Comparison of ENCODE assay signal across 11 cellular contexts in the genomic region with DNA sequence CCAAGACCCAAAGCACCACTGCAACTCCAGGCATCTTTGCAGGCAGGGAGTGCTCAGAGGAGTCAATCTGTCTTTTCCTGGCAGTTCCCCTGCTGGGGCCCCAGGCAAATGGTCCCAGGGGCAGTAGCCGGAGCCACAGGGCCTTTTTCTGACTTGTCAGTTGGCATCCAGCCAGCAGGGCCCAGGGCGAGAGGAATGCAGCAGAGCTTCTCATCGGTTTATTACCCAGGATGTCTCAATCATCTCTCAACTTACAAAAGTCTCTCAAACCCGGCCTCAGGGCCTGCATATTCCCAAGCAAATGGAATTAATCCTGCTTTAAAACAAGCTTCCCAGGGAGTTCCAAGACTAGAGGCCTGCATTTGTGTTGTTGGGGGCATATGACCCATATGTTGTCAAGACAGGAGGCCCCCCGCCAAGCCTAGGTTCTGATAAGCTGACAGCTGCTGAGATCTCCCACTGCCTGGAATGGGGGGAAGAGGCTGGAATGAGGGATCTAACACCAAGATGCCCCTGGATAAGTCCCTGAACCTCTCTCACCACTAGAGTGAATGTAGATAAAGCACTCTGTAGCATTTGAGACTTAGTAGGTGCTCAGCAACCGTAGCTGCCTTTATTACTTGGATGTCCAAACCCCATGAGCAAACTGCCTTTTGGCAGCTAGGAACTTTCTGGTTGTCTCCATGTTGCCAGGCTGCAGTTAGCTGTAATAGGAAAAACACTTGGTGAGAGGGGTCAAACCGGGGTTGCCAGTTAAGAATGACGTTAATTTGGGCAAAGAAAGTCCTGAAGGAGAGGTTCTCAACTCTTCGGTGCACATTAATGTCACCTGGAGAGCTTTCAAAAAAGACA. TPM values are rescaled to one million over a fixed set of nuclear protein-coding genes. Genes with fewer than 3 reads are reported as not detected.
DNase-seq lines count a peak whose midpoint lies in the region; ATAC-seq and TF ChIP-seq lines count a peak whose summit lies in the region.
"Had no signal": no experiment of that assay in that cellular context is flagged by ENCODE, and none has a peak within 500 bp of the region (broad histone marks: within the 10 kb centered on the region; RNA-seq: fewer than 3 reads in every experiment).

No MANE protein-coding gene starts in this region.

- H3K9me2 ChIP-seq in SK-N-SH, result no peaks in the 10 kb centered on the region

- TF ChIP-seq CTCF in SK-N-SH (IDR thresholded peaks at IDR 0.05) (no peak), right atrium auricular region (IDR thresholded peaks at IDR 0.05) (no peak)

- H3K4me2 ChIP-seq in SK-N-SH, result peak overlapping the region; percentile 66

- H3K9me3 ChIP-seq in SK-N-SH, result no peaks in the 10 kb centered on the region
- no peaks in the 10 kb centered on the region for H3K9me3 ChIP-seq in right atrium auricular region

- H3K4me3 ChIP-seq in SK-N-SH (ENCODE audit: low read depth in 2 of 2, low read length in 1 of 2) (no peak overlapping the region), right atrium auricular region (no peak overlapping the region)

- H4K20me1 ChIP-seq in SK-N-SH (ENCODE audit: insufficient read depth), result peaks cover 7% of the 10 kb centered on the region

- TF ChIP-seq EP300 in SK-N-SH (IDR thresholded peaks at IDR 0.05; ENCODE audit: borderline replicate concordance in 1 of 2, low read depth in 1 of 2, low read length in 1 of 2), result peak in 1 of 2 experiments; percentile 8; a peak in 1 of 4 replicates

- peaks cover 15% of the 10 kb centered on the region for H3F3A ChIP-seq in SK-N-SH (replicated peaks; ENCODE audit: insufficient read depth)

- H3K79me2 ChIP-seq in SK-N-SH (ENCODE audit: insufficient read depth), result no peaks in the 10 kb centered on the region

- CTCF ChIA-PET in SK-N-SH (lab: Yijun Ruan, JAX), result interaction anchor here (0.6 to 3.2 kb wide), 5 partner anchors 17 to 114 kb away, joined by 3 to 16 read pairs (median 3); no protein-coding TSS in a partner anchor

- no peak for TF ChIP-seq RAD21 in SK-N-SH (IDR thresholded peaks at IDR 0.05; ENCODE audit: low read length)

- peak overlapping the region; percentile 67 to 83 for H3K27ac ChIP-seq in SK-N-SH (ENCODE audit: low read depth in 2 of 2, low read length in 1 of 2)
- H3K27ac ChIP-seq in right atrium auricular region, result peak overlapping the region; percentile 0 to 47
- H3K27ac ChIP-seq: C4-2B had no signal

- peak; percentile 31 for DNase-seq in NCI-H345 (lab: John Stamatoyannopoulos, UW)
- no peak for DNase-seq in NCI-H345 treated with DMSO at 0.1 percent for 48 hours (lab: John Stamatoyannopoulos, UW; ENCODE audit: unreplicated experiment)
- DNase-seq in SK-N-SH, result no peak
- no peak for DNase-seq in right atrium auricular region (ENCODE audit: low spot score)
- peak; percentile 48 for DNase-seq in ureter (ENCODE audit: low spot score)
- no peak for DNase-seq in COR-L47 (lab: John Stamatoyannopoulos, UW)
- DNase-seq in SK-N-DZ (ENCODE audit: low spot score), result no peak
- DNase-seq: activated naive CD8-positive, alpha-beta T cell treated with anti-CD3 and anti-CD28 coated beads, Interleukin-2, amount 10 ng/mL, durations not matched to agents 7 days and 5 days had no signal

- ATAC-seq in GM19463 (IDR thresholded peaks at IDR 0.05; ENCODE audit: unreplicated experiment), result no peak

- WGBS in SK-N-SH (ENCODE audit: low lambda C conversion rate), result 63% methylated on average over 9 of the region's 9 CpGs

- peaks cover 18 to 23% of the 10 kb centered on the region in 2 experiments; a peak in 3 of 4 replicates for H3K4me1 ChIP-seq in SK-N-SH (ENCODE audit: control insufficient read depth in 1 of 2, insufficient read depth in 2 of 2, low read depth in 1 of 2, low read length in 1 of 2)
- peaks cover 0 to 34% of the 10 kb centered on the region in 2 donors for H3K4me1 ChIP-seq in right atrium auricular region

- H3K27me3 ChIP-seq in SK-N-SH (ENCODE audit: insufficient read depth) (no peaks in the 10 kb centered on the region), right atrium auricular region (no peaks in the 10 kb centered on the region)

- POLR2A ChIA-PET in SK-N-SH (lab: Yijun Ruan, JAX), result interaction anchor here (0.8 kb wide), 1 partner anchor 22 kb away, joined by 3 read pairs; no protein-coding TSS in a partner anchor

- peaks cover 23 to 42% of the 10 kb centered on the region in 2 experiments for H3K36me3 ChIP-seq in SK-N-SH (replicated peaks in 1 of 2; ENCODE audit: control insufficient read depth in 1 of 2, insufficient read depth in 2 of 2, low read length in 1 of 2)
- peaks cover 31% of the 10 kb centered on the region for H3K36me3 ChIP-seq in right atrium auricular region

- no peak overlapping the region for H3K9ac ChIP-seq in SK-N-SH

- H2AFZ ChIP-seq in SK-N-SH (ENCODE audit: low read depth), result no peak overlapping the region

TF ChIP-seq in SK-N-SH, 30 proteins besides CTCF, POLR2A, EP300 and RAD21:
- no peak for TF ChIP-seq FOXM1 (IDR thresholded peaks at IDR 0.05; ENCODE audit: low read depth)
- no peak for TF ChIP-seq YY1 (IDR thresholded peaks at IDR 0.05; ENCODE audit: low read depth)
- TF ChIP-seq TCF12 (IDR thresholded peaks at IDR 0.05), result peak; percentile 21; the same call in 1 of the 2 replicates
- TF ChIP-seq MXI1 (IDR thresholded peaks at IDR 0.05; ENCODE audit: low read depth, low read length), result 0 out of 2 replicates have a peak, but pooled peaks have one; percentile 21
- TF ChIP-seq NFIC (IDR thresholded peaks at IDR 0.05; ENCODE audit: borderline replicate concordance), result peak; percentile 90
- TF ChIP-seq, protein P1, sequence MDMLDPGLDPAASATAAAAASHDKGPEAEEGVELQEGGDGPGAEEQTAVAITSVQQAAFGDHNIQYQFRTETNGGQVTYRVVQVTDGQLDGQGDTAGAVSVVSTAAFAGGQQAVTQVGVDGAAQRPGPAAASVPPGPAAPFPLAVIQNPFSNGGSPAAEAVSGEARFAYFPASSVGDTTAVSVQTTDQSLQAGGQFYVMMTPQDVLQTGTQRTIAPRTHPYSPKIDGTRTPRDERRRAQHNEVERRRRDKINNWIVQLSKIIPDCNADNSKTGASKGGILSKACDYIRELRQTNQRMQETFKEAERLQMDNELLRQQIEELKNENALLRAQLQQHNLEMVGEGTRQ (IDR thresholded peaks at IDR 0.05; ENCODE audit: borderline replicate concordance, low read depth, low read length), result no peak
- TF ChIP-seq FOSL2 (IDR thresholded peaks at IDR 0.05; ENCODE audit: borderline replicate concordance, low read depth), result no peak
- TF ChIP-seq, protein P2, sequence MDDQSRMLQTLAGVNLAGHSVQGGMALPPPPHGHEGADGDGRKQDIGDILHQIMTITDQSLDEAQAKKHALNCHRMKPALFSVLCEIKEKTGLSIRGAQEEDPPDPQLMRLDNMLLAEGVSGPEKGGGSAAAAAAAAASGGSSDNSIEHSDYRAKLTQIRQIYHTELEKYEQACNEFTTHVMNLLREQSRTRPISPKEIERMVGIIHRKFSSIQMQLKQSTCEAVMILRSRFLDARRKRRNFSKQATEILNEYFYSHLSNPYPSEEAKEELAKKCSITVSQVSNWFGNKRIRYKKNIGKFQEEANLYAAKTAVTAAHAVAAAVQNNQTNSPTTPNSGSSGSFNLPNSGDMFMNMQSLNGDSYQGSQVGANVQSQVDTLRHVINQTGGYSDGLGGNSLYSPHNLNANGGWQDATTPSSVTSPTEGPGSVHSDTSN (IDR thresholded peaks at IDR 0.05), result peak; percentile 44; the same call in 1 of the 2 replicates
- TF ChIP-seq RXRA (IDR thresholded peaks at IDR 0.05; ENCODE audit: borderline replicate concordance, low read depth), result 0 out of 2 replicates have a peak, but pooled peaks have one; percentile 14
- TF ChIP-seq TEAD4 (IDR thresholded peaks at IDR 0.05; ENCODE audit: borderline replicate concordance, insufficient read depth), result no peak
- no peak for TF ChIP-seq RFX5 (IDR thresholded peaks at IDR 0.05; ENCODE audit: low read length)
- no peak for TF ChIP-seq ELF1 (IDR thresholded peaks at IDR 0.05)
TF ChIP-seq in SK-N-SH: peak in this region for 5.

RNA-seq across cellular contexts. Expression of a gene that starts 4.6 kb away (rescaled TPM):
- 4.2 and 4.3 TPM in 2 replicates for polyA plus RNA-seq in SK-N-SH (2012; rRNA removed)
- polyA plus RNA-seq in SK-N-SH (2012; cell fraction: cytosol; rRNA removed), result 2.2 and 3.8 TPM in 2 replicates
- 6.4 and 8.3 TPM in 2 replicates for polyA plus RNA-seq in SK-N-SH (2012; cell fraction: nucleus; rRNA removed)
- 10 to 100 TPM; 39.2 to 61.9 TPM for total RNA-seq in right atrium auricular region
- total RNA-seq in ureter, result 2.7 TPM
- 25.0 and 26.3 TPM in 2 replicates for polyA plus RNA-seq in SK-N-DZ (2014; cell fraction: cytosol; rRNA removed)
- 15.5 and 20.3 TPM in 2 replicates for polyA plus RNA-seq in SK-N-DZ (2014; cell fraction: nucleus; rRNA removed)

RNA-seq across cellular contexts. Expression of a gene that starts 26.2 kb away (rescaled TPM):
- polyA plus RNA-seq in SK-N-SH (2012; rRNA removed), result 0.02 TPM in 1 of 2 replicates, not detected in the other
- polyA plus RNA-seq in SK-N-SH (2012; cell fraction: cytosol; rRNA removed), result 0.01 TPM in 2 replicates
- polyA plus RNA-seq in SK-N-SH (2012; cell fraction: nucleus; rRNA removed), result 0.08 and 0.10 TPM in 2 replicates
- not detected for total RNA-seq in right atrium auricular region
- total RNA-seq in ureter, result not detected
- not detected in 2 replicates for polyA plus RNA-seq in SK-N-DZ (2014; cell fraction: cytosol; rRNA removed)
- not detected in 2 replicates for polyA plus RNA-seq in SK-N-DZ (2014; cell fraction: nucleus; rRNA removed)

RNA-seq across cellular contexts. Expression of a gene that starts 33.9 kb away (rescaled TPM):
- polyA plus RNA-seq in SK-N-SH (2012; rRNA removed), result 0.05 TPM in 1 of 2 replicates, not detected in the other
- 0.03 and 0.04 TPM in 2 replicates for polyA plus RNA-seq in SK-N-SH (2012; cell fraction: cytosol; rRNA removed)
- not detected in 2 replicates for polyA plus RNA-seq in SK-N-SH (2012; cell fraction: nucleus; rRNA removed)
- not detected for total RNA-seq in right atrium auricular region
- total RNA-seq in ureter, result not detected
- polyA plus RNA-seq in SK-N-DZ (2014; cell fraction: cytosol; rRNA removed), result 0.22 TPM in 1 of 2 replicates, not detected in the other
- not detected in 2 replicates for polyA plus RNA-seq in SK-N-DZ (2014; cell fraction: nucleus; rRNA removed)
- total RNA-seq: activated naive CD8-positive, alpha-beta T cell treated with anti-CD3 and anti-CD28 coated beads, Interleukin-2, amount 10 ng/mL, durations not matched to agents 7 days and 5 days; temporal lobe had no signal

Comparison
In these comparisons a context has a peak if more than half of its experiments do, and no peak if none do; other contexts are left out.
1. DNase-seq: peak in NCI-H345 (single experiment) and ureter (single experiment); none in NCI-H345 treated with DMSO at 0.1 percent for 48 hours (single experiment), SK-N-SH (single experiment), right atrium auricular region (single experiment), COR-L47 (single experiment) and SK-N-DZ (single experiment).
2. RNA of a gene that starts 4.6 kb away (total RNA-seq): 39.2 to 61.9 TPM in right atrium auricular region; 2.7 TPM in ureter (single experiment); every median in the first group is over 10 times any median in the second.